In genomic region chr3:39407773-39408492, GRCh38 we compare ENCODE assay signal across 9 cellular contexts. TPM values are rescaled to one million over a fixed set of nuclear protein-coding genes. Genes with fewer than 3 reads are reported as not detected.
DNase-seq lines count a peak whose midpoint lies in the region; ATAC-seq and TF ChIP-seq lines count a peak whose summit lies in the region.
"Had no signal": no experiment of that assay in that cellular context is flagged by ENCODE, and none has a peak within 500 bp of the region (broad histone marks: within the 10 kb centered on the region; RNA-seq: fewer than 3 reads in every experiment).

No MANE protein-coding gene starts in this region.

- peak overlapping the region in 4 of 7 donors; percentile 7 to 92 (median 61) for H3K27ac Mint-ChIP-seq in CD14-positive monocyte
- H3K27ac Mint-ChIP-seq in naive thymus-derived CD4-positive, alpha-beta T cell = peak overlapping the region; percentile 85 to 98 (median 94)

- intact Hi-C loops in CD14-positive monocyte (cut with micrococcal nuclease) = no loop called here
- intact Hi-C loops in naive thymus-derived CD4-positive, alpha-beta T cell (cut with micrococcal nuclease) = loop anchor here (2.0 to 10.0 kb wide), 6 partner anchors 299 to 1791 kb away; partner anchors contain the start of genes CTNNB1 (in 2 of the 2), ACAA1 (in 1 of the 2), MYD88 (in 1 of the 2) and RPL14 (in 1 of the 2)

- H3K36me3 ChIP-seq in Karpas-422 (ENCODE audit: insufficient read depth, low read length) = peaks cover 49% of the 10 kb centered on the region
- peaks cover 26 to 51% (median 26%) of the 10 kb centered on the region in 3 experiments for H3K36me3 ChIP-seq in naive thymus-derived CD4-positive, alpha-beta T cell (ENCODE audit: control insufficient read depth in 2 of 3, insufficient read depth in 3 of 3, low read length in 3 of 3)

- H3K4me1 ChIP-seq in Karpas-422 (ENCODE audit: low read length) = peaks cover 30% of the 10 kb centered on the region
- peaks cover 30 to 37% of the 10 kb centered on the region in 2 donors for H3K4me1 ChIP-seq in naive thymus-derived CD4-positive, alpha-beta T cell (ENCODE audit: control insufficient read depth in 2 of 2, insufficient read depth in 2 of 2, low read length in 2 of 2)

- peaks cover 40 to 54% of the 10 kb centered on the region in 2 donors for H3K36me3 Mint-ChIP-seq in CD14-positive monocyte
- peaks cover 16 to 45% (median 35%) of the 10 kb centered on the region in 5 donors for H3K36me3 Mint-ChIP-seq in naive thymus-derived CD4-positive, alpha-beta T cell

- TF ChIP-seq CTCF in CD14-positive monocyte (IDR thresholded peaks at IDR 0.05) (no peak), coronary artery (IDR thresholded peaks at IDR 0.05) (no peak)

- H3K9ac ChIP-seq in Karpas-422 (ENCODE audit: low read length) = peak overlapping the region; percentile 90

- DNase-seq in CD14-positive monocyte (ENCODE audit: low spot score) (no peak), Karpas-422 (peak; percentile 35), coronary artery (ENCODE audit: low spot score) (no peak), OCI-M1 (lab: John Stamatoyannopoulos, UW) (no peak), kidney glomerular epithelial cell (lab: John Stamatoyannopoulos, UW) (no peak), middle frontal gyrus (ENCODE audit: extremely low spot score, low spot score) (no peak)
- DNase-seq in naive thymus-derived CD4-positive, alpha-beta T cell = no peak

- peaks cover 20% of the 10 kb centered on the region for H3K79me2 ChIP-seq in Karpas-422 (ENCODE audit: low read length)

- ATAC-seq in naive thymus-derived CD4-positive, alpha-beta T cell = no peak
- no peak for ATAC-seq in GM19023 (IDR thresholded peaks at IDR 0.05; ENCODE audit: unreplicated experiment)

- no peaks in the 10 kb centered on the region for H3K27me3 ChIP-seq in Karpas-422 (ENCODE audit: low read length)
- no peaks in the 10 kb centered on the region for H3K27me3 ChIP-seq in naive thymus-derived CD4-positive, alpha-beta T cell (ENCODE audit: control insufficient read depth in 2 of 2, insufficient read depth in 2 of 2, low read length in 2 of 2)

- H3K4me3 ChIP-seq in Karpas-422 (ENCODE audit: low read length) (peak overlapping the region; percentile 79), coronary artery (peak overlapping the region; percentile 91)
- peak overlapping the region; percentile 62 for H3K4me3 ChIP-seq in naive thymus-derived CD4-positive, alpha-beta T cell (ENCODE audit: low read length)

- H3K9me3 ChIP-seq in Karpas-422 (ENCODE audit: low read length) = no peaks in the 10 kb centered on the region
- no peaks in the 10 kb centered on the region for H3K9me3 ChIP-seq in naive thymus-derived CD4-positive, alpha-beta T cell (ENCODE audit: control insufficient read depth in 2 of 3, low read length in 3 of 3)

- CTCF ChIA-PET in naive thymus-derived CD4-positive, alpha-beta T cell (lab: Charles Lee) = interaction anchor here (0.6 to 3.9 kb wide), 8 partner anchors 9 to 1545 kb away, joined by 3 to 14 read pairs (median 3); no protein-coding TSS in a partner anchor

- H4K20me1 ChIP-seq in Karpas-422 (ENCODE audit: insufficient read depth, low read depth, low read length) = peaks cover 32% of the 10 kb centered on the region; the same call in 1 of the 2 replicates

- no peaks in the 10 kb centered on the region for H3K9me3 Mint-ChIP-seq in CD14-positive monocyte
- H3K9me3 Mint-ChIP-seq in naive thymus-derived CD4-positive, alpha-beta T cell = peaks cover 0 to 6% (median 0%) of the 10 kb centered on the region in 11 donors

- H3K9me2 ChIP-seq in Karpas-422 (replicated peaks; ENCODE audit: insufficient read depth, low read length) = no peaks in the 10 kb centered on the region

- peak overlapping the region in 1 of 2 donors; percentile 99 for H3K4me3 Mint-ChIP-seq in CD14-positive monocyte
- H3K4me3 Mint-ChIP-seq in naive thymus-derived CD4-positive, alpha-beta T cell = peak overlapping the region; percentile 88 to 97 (median 94)

- H3K4me2 ChIP-seq in Karpas-422 (ENCODE audit: low read depth, low read length, poor library complexity, severe bottlenecking) = peak overlapping the region; percentile 67

- H2AFZ ChIP-seq in Karpas-422 (ENCODE audit: low read length) = no peak overlapping the region

- peaks cover 19% of the 10 kb centered on the region for H3K4me1 Mint-ChIP-seq in CD14-positive monocyte
- peaks cover 28 to 61% (median 55%) of the 10 kb centered on the region in 7 donors for H3K4me1 Mint-ChIP-seq in naive thymus-derived CD4-positive, alpha-beta T cell

- POLR2A ChIA-PET in naive thymus-derived CD4-positive, alpha-beta T cell (lab: Charles Lee) = interaction anchor here (0.6 to 4.3 kb wide), 8 partner anchors 8 to 1978 kb away, joined by 3 to 25 read pairs (median 3); partner anchors contain the start of gene RPL14

- H3K27ac ChIP-seq in Karpas-422 (ENCODE audit: low read length) (peak overlapping the region; percentile 81), coronary artery (no peak overlapping the region)
- H3K27ac ChIP-seq in naive thymus-derived CD4-positive, alpha-beta T cell (ENCODE audit: low read depth, low read length) = peak overlapping the region; percentile 86

- H3K27me3 Mint-ChIP-seq in CD14-positive monocyte (ENCODE audit: low read depth in 3 of 3) = peaks cover 0 to 1% (median 0%) of the 10 kb centered on the region in 3 donors
- H3K27me3 Mint-ChIP-seq in naive thymus-derived CD4-positive, alpha-beta T cell = peaks cover 0 to 2% (median 0%) of the 10 kb centered on the region in 5 donors

RNA-seq across cellular contexts. Expression of gene RPSA, which starts 1.4 kb away (rescaled TPM):
- polyA plus RNA-seq in CD14-positive monocyte = 100 to 1,000 TPM; 172 to 219 TPM
- total RNA-seq in Karpas-422 (2014; rRNA removed; shearing (Covaris generic); ENCODE audit: low replicate concordance) = 2,449 and 2,497 TPM in 2 replicates
- 1,000 to 10,000 TPM; 1,411 to 1,898 (median 1,693) TPM for total RNA-seq in naive thymus-derived CD4-positive, alpha-beta T cell
- 1,000 to 10,000 TPM; 1,357 to 1,450 TPM for polyA plus RNA-seq in naive thymus-derived CD4-positive, alpha-beta T cell

RNA-seq across cellular contexts. Expression of gene SLC25A38, which starts 24.8 kb away (rescaled TPM):
- polyA plus RNA-seq in CD14-positive monocyte = 1 to 10 TPM; 5.7 to 7.5 TPM
- 38.5 and 54.6 TPM in 2 replicates for total RNA-seq in Karpas-422 (2014; rRNA removed; shearing (Covaris generic); ENCODE audit: low replicate concordance)
- 10 to 100 TPM; 30.3 to 50.2 (median 46.8) TPM for total RNA-seq in naive thymus-derived CD4-positive, alpha-beta T cell
- 10 to 100 TPM; 45.0 to 53.7 TPM for polyA plus RNA-seq in naive thymus-derived CD4-positive, alpha-beta T cell

RNA-seq across cellular contexts. Expression of gene MOBP, which starts 59.5 kb away (rescaled TPM):
- not detected for polyA plus RNA-seq in CD14-positive monocyte
- not detected in 2 replicates for total RNA-seq in Karpas-422 (2014; rRNA removed; shearing (Covaris generic); ENCODE audit: low replicate concordance)
- total RNA-seq in naive thymus-derived CD4-positive, alpha-beta T cell = under 1 TPM in 1 of 5 experiments, not detected in 4; 0.07 TPM
- not detected for polyA plus RNA-seq in naive thymus-derived CD4-positive, alpha-beta T cell
- total RNA-seq: LHCN-M2 had no signal

Comparison
In these comparisons a context has a peak if more than half of its experiments do, and no peak if none do; other contexts are left out.
1. H3K27ac ChIP-seq: peak in Karpas-422 (single experiment) and naive thymus-derived CD4-positive, alpha-beta T cell (single experiment); none in coronary artery (0 of 2).
2. intact Hi-C loops: an anchor here in naive thymus-derived CD4-positive, alpha-beta T cell (2.0 to 10.0 kb wide); none called in CD14-positive monocyte.
3. Peak in every context shown above with its lines, with median percentiles within 50 percentile points of each other: H3K4me3 ChIP-seq.